In genomic region chr4:152408514-152409327, GRCh38 we compare ENCODE assay signal across 9 cellular contexts.
A peak's percentile ranks its signal among the peaks of the same experiment; 100 is the strongest.
DNase-seq lines count a peak whose midpoint lies in the region; ATAC-seq and FAIRE-seq lines count a peak whose summit lies in the region.
"Had no signal": no experiment of that assay in that cellular context is flagged by ENCODE, and none has a peak within 500 bp of the region (broad histone marks: within the 10 kb centered on the region; RNA-seq: fewer than 3 reads in every experiment).

No MANE protein-coding gene starts in this region.

- ATAC-seq in esophagus mucosa: peak; percentile 51
- no peak for ATAC-seq in HG03108 (IDR thresholded peaks at IDR 0.05; ENCODE audit: unreplicated experiment)

- peak; percentile 3 for DNase-seq in NCI-H2227 (lab: John Stamatoyannopoulos, UW; ENCODE audit: unreplicated experiment)
- no peak for DNase-seq in NCI-H2227 treated with DMSO at 0.1 percent for 48 hours (lab: John Stamatoyannopoulos, UW)
- peak; percentile 8 for DNase-seq in H7
- DNase-seq in RCC 7860 (ENCODE audit: low spot score): peak; percentile 4
- DNase-seq in non-pigmented ciliary epithelial cell (ENCODE audit: low read depth): peak; percentile 8
- no peak for DNase-seq in NCI-H187 treated with DMSO at 0.1 percent for 48 hours (lab: John Stamatoyannopoulos, UW)
- DNase-seq: activated T-cell treated with anti-CD3 and anti-CD28 coated beads, Interleukin-2, amount 50 U/mL, for 4 hours had no signal

- no peaks in the 10 kb centered on the region for H3K27me3 ChIP-seq in H7 (ENCODE audit: control insufficient read depth, insufficient read depth, low read length)

- H3K4me3 ChIP-seq in H7 (ENCODE audit: insufficient read depth, low read depth, low read length): no peak overlapping the region

- H3K36me3 ChIP-seq in H7 (replicated peaks; ENCODE audit: control insufficient read depth, insufficient read depth, low read length): no peaks in the 10 kb centered on the region

- FAIRE-seq in RCC 7860 (lab: Jason Lieb, UNC): no peak

Comparison
In these comparisons a context has a peak if more than half of its experiments do, and no peak if none do; other contexts are left out.
1. DNase-seq: peak in NCI-H2227 (single experiment), H7 (single experiment), RCC 7860 (single experiment) and non-pigmented ciliary epithelial cell (single experiment); none in NCI-H2227 treated with DMSO at 0.1 percent for 48 hours (single experiment) and NCI-H187 treated with DMSO at 0.1 percent for 48 hours (single experiment).